7 cellular contexts compared by ENCODE assay signal in the genomic region with DNA sequence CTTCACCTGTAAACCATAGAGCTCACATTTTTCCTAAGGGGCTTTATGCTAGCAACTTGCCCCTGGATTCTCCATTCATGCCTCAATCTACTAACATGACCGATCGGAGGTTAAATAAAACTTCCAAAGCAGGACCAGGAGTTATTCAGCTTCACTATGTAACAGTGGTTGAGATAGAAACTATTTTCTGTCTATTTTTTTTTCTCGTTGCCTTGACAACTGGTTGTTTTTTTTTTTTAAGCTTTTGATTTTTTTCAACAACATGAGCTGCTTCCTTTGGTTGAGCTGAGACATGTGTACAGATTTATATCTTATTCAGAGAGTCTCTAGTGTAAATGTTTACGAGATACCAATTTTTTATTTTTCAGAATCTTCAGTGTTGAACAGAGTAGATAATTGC.
DNase-seq lines count a peak whose midpoint lies in the region; ATAC-seq and TF ChIP-seq lines count a peak whose summit lies in the region.

No MANE protein-coding gene starts in this region.

- peaks cover 4 to 19% of the 10 kb centered on the region in 2 experiments; a peak in 3 of 4 replicates for H3K4me1 ChIP-seq in SK-N-SH (ENCODE audit: control insufficient read depth in 1 of 2, insufficient read depth in 2 of 2, low read depth in 1 of 2, low read length in 1 of 2)

- TF ChIP-seq EP300 in SK-N-SH (IDR thresholded peaks at IDR 0.05; ENCODE audit: borderline replicate concordance in 1 of 2, low read depth in 1 of 2, low read length in 1 of 2), result no peak

- H2AFZ ChIP-seq in SK-N-SH (ENCODE audit: low read depth), result no peak overlapping the region

- H3F3A ChIP-seq in SK-N-SH (replicated peaks; ENCODE audit: insufficient read depth), result peaks cover 5% of the 10 kb centered on the region

- no peak overlapping the region for H3K4me3 ChIP-seq in SK-N-SH (ENCODE audit: low read depth in 2 of 2, low read length in 1 of 2)

- H3K27me3 ChIP-seq in SK-N-SH (ENCODE audit: insufficient read depth), result no peaks in the 10 kb centered on the region

- peak; percentile 41 for DNase-seq in GM03348 (ENCODE audit: low spot score)
- no peak for DNase-seq in SK-N-SH
- DNase-seq in endothelial cell (ENCODE audit: low spot score), result no peak
- DNase-seq in osteocyte (ENCODE audit: extremely low spot score, unreplicated experiment), result no peak
- DNase-seq in NCI-H1105 (lab: John Stamatoyannopoulos, UW), result no peak

- H3K4me1 Mint-ChIP-seq in endothelial cell (ENCODE audit: unreplicated experiment) (peaks cover 3% of the 10 kb centered on the region), osteocyte (ENCODE audit: unreplicated experiment) (peaks cover 16% of the 10 kb centered on the region)

- H3K27me3 Mint-ChIP-seq in endothelial cell (ENCODE audit: unreplicated experiment), result peaks cover 1% of the 10 kb centered on the region
- H3K27me3 Mint-ChIP-seq in osteocyte (ENCODE audit: unreplicated experiment), result peaks cover 2% of the 10 kb centered on the region

- no peaks in the 10 kb centered on the region for H3K79me2 ChIP-seq in SK-N-SH (ENCODE audit: insufficient read depth)

- no peaks in the 10 kb centered on the region for H3K9me3 ChIP-seq in SK-N-SH

- ATAC-seq in GM18868 (IDR thresholded peaks at IDR 0.05; ENCODE audit: unreplicated experiment) (no peak), HG03439 (IDR thresholded peaks at IDR 0.05; ENCODE audit: unreplicated experiment) (no peak)

- no peaks in the 10 kb centered on the region for H3K9me3 Mint-ChIP-seq in endothelial cell (ENCODE audit: unreplicated experiment)
- no peaks in the 10 kb centered on the region for H3K9me3 Mint-ChIP-seq in osteocyte (ENCODE audit: unreplicated experiment)

- H3K27ac Mint-ChIP-seq in endothelial cell (ENCODE audit: unreplicated experiment) (peak overlapping the region; percentile 46), osteocyte (ENCODE audit: unreplicated experiment) (peak overlapping the region; percentile 71)

- no peak for TF ChIP-seq RAD21 in SK-N-SH (IDR thresholded peaks at IDR 0.05; ENCODE audit: low read length)

- no peak for TF ChIP-seq CTCF in SK-N-SH (IDR thresholded peaks at IDR 0.05)
- TF ChIP-seq CTCF in endothelial cell (IDR thresholded peaks at IDR 0.05; ENCODE audit: unreplicated experiment), result no peak
- TF ChIP-seq CTCF in osteocyte (IDR thresholded peaks at IDR 0.05), result no peak

- H3K4me3 Mint-ChIP-seq in endothelial cell (ENCODE audit: unreplicated experiment) (no peak overlapping the region), osteocyte (ENCODE audit: unreplicated experiment) (no peak overlapping the region)

- peaks cover 3% of the 10 kb centered on the region for H3K36me3 Mint-ChIP-seq in endothelial cell (ENCODE audit: low read depth, unreplicated experiment)
- H3K36me3 Mint-ChIP-seq in osteocyte (ENCODE audit: unreplicated experiment), result no peaks in the 10 kb centered on the region

- H3K27ac ChIP-seq in SK-N-SH (ENCODE audit: low read depth in 2 of 2, low read length in 1 of 2), result peak overlapping the region; percentile 58 to 67; a peak in 3 of 4 replicates

- CTCF ChIA-PET in SK-N-SH (lab: Yijun Ruan, JAX), result interaction anchor here (1.0 to 1.1 kb wide), 2 partner anchors 29 to 307 kb away, joined by 3 read pairs; no protein-coding TSS in a partner anchor

- WGBS in SK-N-SH (ENCODE audit: low lambda C conversion rate), result 69% methylated on average over 4 of the region's 4 CpGs

- POLR2A ChIA-PET in SK-N-SH (lab: Yijun Ruan, JAX), result no interaction called here

- H3K36me3 ChIP-seq in SK-N-SH (replicated peaks in 1 of 2; ENCODE audit: control insufficient read depth in 1 of 2, insufficient read depth in 2 of 2, low read length in 1 of 2), result no peaks in the 10 kb centered on the region

- no peaks in the 10 kb centered on the region for H4K20me1 ChIP-seq in SK-N-SH (ENCODE audit: insufficient read depth)

- H3K4me2 ChIP-seq in SK-N-SH, result peak overlapping the region; percentile 12; the same call in 1 of the 2 replicates

- no peaks in the 10 kb centered on the region for H3K9me2 ChIP-seq in SK-N-SH

- no peak overlapping the region for H3K9ac ChIP-seq in SK-N-SH

TF ChIP-seq in SK-N-SH, 30 proteins besides CTCF, POLR2A, EP300 and RAD21:
- TF ChIP-seq SMC3 (IDR thresholded peaks at IDR 0.05; ENCODE audit: low read depth, low read length) (no peak), SIN3A (IDR thresholded peaks at IDR 0.05; ENCODE audit: borderline replicate concordance, low read depth, low read length) (no peak), JUND (IDR thresholded peaks at IDR 0.05) (no peak), USF1 (IDR thresholded peaks at IDR 0.05; ENCODE audit: borderline replicate concordance, low read depth) (no peak), TAF1 (IDR thresholded peaks at IDR 0.05; ENCODE audit: borderline replicate concordance, low read depth, low read length) (no peak), POLR2AphosphoS5 (IDR thresholded peaks at IDR 0.05; ENCODE audit: low read depth, low read length) (no peak), USF2 (IDR thresholded peaks at IDR 0.05; ENCODE audit: borderline replicate concordance, low read depth, low read length) (no peak), ELF1 (IDR thresholded peaks at IDR 0.05) (no peak), CHD2 (IDR thresholded peaks at IDR 0.05; ENCODE audit: low read length, partially characterized antibody) (no peak), GABPA (IDR thresholded peaks at IDR 0.05; ENCODE audit: low read depth) (no peak), FOXJ3 (CRISPR knock-in tag; IDR thresholded peaks at IDR 0.05) (no peak), RXRA (IDR thresholded peaks at IDR 0.05; ENCODE audit: borderline replicate concordance, low read depth) (no peak)
- TF ChIP-seq, protein P1, sequence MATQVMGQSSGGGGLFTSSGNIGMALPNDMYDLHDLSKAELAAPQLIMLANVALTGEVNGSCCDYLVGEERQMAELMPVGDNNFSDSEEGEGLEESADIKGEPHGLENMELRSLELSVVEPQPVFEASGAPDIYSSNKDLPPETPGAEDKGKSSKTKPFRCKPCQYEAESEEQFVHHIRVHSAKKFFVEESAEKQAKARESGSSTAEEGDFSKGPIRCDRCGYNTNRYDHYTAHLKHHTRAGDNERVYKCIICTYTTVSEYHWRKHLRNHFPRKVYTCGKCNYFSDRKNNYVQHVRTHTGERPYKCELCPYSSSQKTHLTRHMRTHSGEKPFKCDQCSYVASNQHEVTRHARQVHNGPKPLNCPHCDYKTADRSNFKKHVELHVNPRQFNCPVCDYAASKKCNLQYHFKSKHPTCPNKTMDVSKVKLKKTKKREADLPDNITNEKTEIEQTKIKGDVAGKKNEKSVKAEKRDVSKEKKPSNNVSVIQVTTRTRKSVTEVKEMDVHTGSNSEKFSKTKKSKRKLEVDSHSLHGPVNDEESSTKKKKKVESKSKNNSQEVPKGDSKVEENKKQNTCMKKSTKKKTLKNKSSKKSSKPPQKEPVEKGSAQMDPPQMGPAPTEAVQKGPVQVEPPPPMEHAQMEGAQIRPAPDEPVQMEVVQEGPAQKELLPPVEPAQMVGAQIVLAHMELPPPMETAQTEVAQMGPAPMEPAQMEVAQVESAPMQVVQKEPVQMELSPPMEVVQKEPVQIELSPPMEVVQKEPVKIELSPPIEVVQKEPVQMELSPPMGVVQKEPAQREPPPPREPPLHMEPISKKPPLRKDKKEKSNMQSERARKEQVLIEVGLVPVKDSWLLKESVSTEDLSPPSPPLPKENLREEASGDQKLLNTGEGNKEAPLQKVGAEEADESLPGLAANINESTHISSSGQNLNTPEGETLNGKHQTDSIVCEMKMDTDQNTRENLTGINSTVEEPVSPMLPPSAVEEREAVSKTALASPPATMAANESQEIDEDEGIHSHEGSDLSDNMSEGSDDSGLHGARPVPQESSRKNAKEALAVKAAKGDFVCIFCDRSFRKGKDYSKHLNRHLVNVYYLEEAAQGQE (IDR thresholded peaks at IDR 0.05; ENCODE audit: low read depth, low read length), result no peak
- TF ChIP-seq, protein P2, sequence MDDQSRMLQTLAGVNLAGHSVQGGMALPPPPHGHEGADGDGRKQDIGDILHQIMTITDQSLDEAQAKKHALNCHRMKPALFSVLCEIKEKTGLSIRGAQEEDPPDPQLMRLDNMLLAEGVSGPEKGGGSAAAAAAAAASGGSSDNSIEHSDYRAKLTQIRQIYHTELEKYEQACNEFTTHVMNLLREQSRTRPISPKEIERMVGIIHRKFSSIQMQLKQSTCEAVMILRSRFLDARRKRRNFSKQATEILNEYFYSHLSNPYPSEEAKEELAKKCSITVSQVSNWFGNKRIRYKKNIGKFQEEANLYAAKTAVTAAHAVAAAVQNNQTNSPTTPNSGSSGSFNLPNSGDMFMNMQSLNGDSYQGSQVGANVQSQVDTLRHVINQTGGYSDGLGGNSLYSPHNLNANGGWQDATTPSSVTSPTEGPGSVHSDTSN (IDR thresholded peaks at IDR 0.05), result no peak
TF ChIP-seq in SK-N-SH: peak in this region for 0.
